ENCODE assay signal across 24 cellular contexts in the genomic region with DNA sequence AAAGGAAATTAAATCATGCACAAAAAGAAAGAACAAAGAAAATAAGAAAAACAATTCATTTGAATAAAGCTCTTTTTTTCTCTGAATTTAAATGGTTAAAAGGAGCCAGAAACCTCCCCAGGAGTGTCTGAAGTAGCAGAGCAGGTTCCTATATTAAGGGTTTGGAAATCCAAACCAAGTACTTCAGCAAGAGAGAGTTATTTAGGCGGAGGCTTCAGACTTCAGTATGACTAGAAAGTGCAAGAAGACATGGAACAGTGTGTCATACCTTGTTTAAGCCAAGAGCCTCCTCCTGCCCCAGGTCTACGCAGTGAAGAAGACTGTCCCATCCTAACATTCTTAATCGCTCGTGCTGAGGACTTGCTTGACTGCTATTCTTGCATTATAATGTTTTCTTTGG. TPM values are rescaled to one million over a fixed set of nuclear protein-coding genes. Genes with fewer than 3 reads are reported as not detected.
DNase-seq lines count a peak whose midpoint lies in the region; ATAC-seq, FAIRE-seq and TF ChIP-seq lines count a peak whose summit lies in the region.
"Had no signal": no experiment of that assay in that cellular context is flagged by ENCODE, and none has a peak within 500 bp of the region (broad histone marks: within the 10 kb centered on the region; RNA-seq: fewer than 3 reads in every experiment).

No MANE protein-coding gene starts in this region.

- no peak overlapping the region for H3K4me2 ChIP-seq in mammary epithelial cell (ENCODE audit: insufficient read depth, low read depth, low read length)

- H3K27me3 ChIP-seq in mammary epithelial cell (ENCODE audit: insufficient read depth, low read length): peaks cover 2% of the 10 kb centered on the region
- H3K27me3 ChIP-seq in bronchial epithelial cell (ENCODE audit: control insufficient read depth, insufficient read depth, low read length): no peaks in the 10 kb centered on the region
- H3K27me3 ChIP-seq in left lung: no peaks in the 10 kb centered on the region
- H3K27me3 ChIP-seq in heart right ventricle: peaks cover 0 to 4% (median 0%) of the 10 kb centered on the region in 7 donors
- H3K27me3 ChIP-seq: BE2C had no signal

- whole genome bisulfite sequencing in mammary epithelial cell (ENCODE audit: low coverage, missing lambda C conversion rate): 74% methylated on average over 4 of the region's 4 CpGs
- 73 to 77% methylated on average over 4 of the region's 4 CpGs for WGBS in heart right ventricle, 2 donors

- ATAC-seq in left lung (peak; percentile 87), heart right ventricle (no peak)
- ATAC-seq: HCT116 had no signal

- no TSS peak for BruUV-seq in mammary epithelial cell (replicated peaks; lab: Mats Ljungman, UMichigan)

- FAIRE-seq in bronchial epithelial cell (lab: Jason Lieb, UNC): peak; percentile 64
- FAIRE-seq: GM12891, HTR-8/SVneo had no signal

- H3K9me3 ChIP-seq in mammary epithelial cell (replicated peaks; ENCODE audit: insufficient read depth, low read length) (no peaks in the 10 kb centered on the region), left lung (no peaks in the 10 kb centered on the region), heart right ventricle (no peaks in the 10 kb centered on the region)
- H3K9me3 ChIP-seq: BE2C had no signal

- CTCF ChIA-PET in mammary epithelial cell (lab: Charles Lee; ENCODE audit: low non-redundant PET): no interaction called here

- dilution Hi-C loops in mammary epithelial cell (cut with HindIII; ENCODE audit: low sequenced_read_pairs): no loop called here

- no peak for TF ChIP-seq CTCF in mammary epithelial cell (conservative IDR thresholded peaks at IDR 0.05 in 1 of 2, IDR thresholded peaks at IDR 0.05 in 1 of 2; ENCODE audit: extremely low read depth in 1 of 2, insufficient read depth in 1 of 2, low read depth in 1 of 2, low read length in 2 of 2)
- no peak for TF ChIP-seq CTCF in bronchial epithelial cell (IDR thresholded peaks at IDR 0.05; ENCODE audit: insufficient read depth, low read length, severe bottlenecking)
- TF ChIP-seq CTCF in left lung (IDR thresholded peaks at IDR 0.05): no peak
- TF ChIP-seq CTCF in heart right ventricle (IDR thresholded peaks at IDR 0.05): no peak

- H3K4me3 ChIP-seq in mammary epithelial cell (replicated peaks in 1 of 3; ENCODE audit: insufficient read depth in 1 of 3, low read depth in 2 of 3, low read length in 3 of 3) (no peak overlapping the region), bronchial epithelial cell (ENCODE audit: low read depth, low read length) (no peak overlapping the region), left lung (no peak overlapping the region), heart right ventricle (no peak overlapping the region)

- H4K20me1 ChIP-seq in mammary epithelial cell (ENCODE audit: insufficient read depth, low read length): no peaks in the 10 kb centered on the region

- H2AFZ ChIP-seq in mammary epithelial cell (ENCODE audit: low read depth, low read length): no peak overlapping the region

- intact Hi-C loops in mammary epithelial cell (cut with micrococcal nuclease): no loop called here
- intact Hi-C loops in left lung (cut with DNase I): no loop called here
- intact Hi-C loops in heart right ventricle (cut with DNase I): no loop called here

- H3K9ac ChIP-seq in mammary epithelial cell (ENCODE audit: insufficient read depth, low read length): no peak overlapping the region

- H3K4me1 ChIP-seq in mammary epithelial cell (ENCODE audit: insufficient read depth, low read length) (no peaks in the 10 kb centered on the region), left lung (no peaks in the 10 kb centered on the region), heart right ventricle (no peaks in the 10 kb centered on the region)
- H3K4me1 ChIP-seq: BE2C had no signal

- H3K79me2 ChIP-seq in mammary epithelial cell (ENCODE audit: insufficient read depth, low read length): no peaks in the 10 kb centered on the region

- in situ Hi-C loops in T47D (cut with HindIII; ENCODE audit: low pct_unique_long_range_greater_than_20kb, low sequenced_read_pairs): no loop called here
- in situ Hi-C loops in mammary epithelial cell (cut with MboI; ENCODE audit: low sequenced_read_pairs in 2 of 2): no loop called here

- no peak overlapping the region for H3K27ac ChIP-seq in mammary epithelial cell (ENCODE audit: insufficient read depth, low read depth, low read length)
- no peak overlapping the region for H3K27ac ChIP-seq in left lung
- H3K27ac ChIP-seq in heart right ventricle: no peak overlapping the region

- peak; percentile 1 to 8 for DNase-seq in T47D (ENCODE audit: low read depth in 1 of 2, low spot score in 1 of 2)
- no peak for DNase-seq in mammary epithelial cell
- no peak for DNase-seq in bronchial epithelial cell (ENCODE audit: low read depth)
- no peak for DNase-seq in left lung
- DNase-seq in heart right ventricle: no peak
- no peak for DNase-seq in dermis blood vessel endothelial cell
- no peak for DNase-seq in NCI-H2029 treated with DMSO at 0.1 percent for 48 hours (lab: John Stamatoyannopoulos, UW)
- DNase-seq: BE2C; C1 segment of cervical spinal cord; CD4-positive, CD25-positive, alpha-beta regulatory T cell; CD8-positive, alpha-beta memory T cell; COR-L47; DMS 273 treated with DMSO at 0.1 percent for 48 hours; DMS53; DND-41; EL; GOT3; H7; HFFc6; IMR-90 had no signal

- no peaks in the 10 kb centered on the region for H3K36me3 ChIP-seq in mammary epithelial cell (ENCODE audit: insufficient read depth, low read length)
- H3K36me3 ChIP-seq in bronchial epithelial cell (ENCODE audit: control insufficient read depth, insufficient read depth, low read length): no peaks in the 10 kb centered on the region
- no peaks in the 10 kb centered on the region for H3K36me3 ChIP-seq in left lung
- no peaks in the 10 kb centered on the region for H3K36me3 ChIP-seq in heart right ventricle
- H3K36me3 ChIP-seq: BE2C had no signal

RNA-seq across cellular contexts. Expression of gene ODAD2, which starts 51.4 kb away (rescaled TPM):
- total RNA-seq in mammary epithelial cell (1 to 10 TPM in 1 of 2 donors, under 1 TPM in 1; 0.31 to 1.5 TPM), bronchial epithelial cell (under 0.01 TPM in 1 of 2 replicates, not detected in the other), left lung (1 to 10 TPM in 1 of 2 donors, under 1 TPM in 1; 0.29 to 2.8 TPM), heart right ventricle (1 to 10 TPM in 4 of 10 donors, under 1 TPM in 3, not detected in 3; 0.41 to 1.7 (median 1.0) TPM), dermis blood vessel endothelial cell (0.85 and 3.8 TPM in 2 replicates)
- polyA plus RNA-seq in mammary epithelial cell (not detected), heart right ventricle (not detected)
- not detected for polyA minus RNA-seq in mammary epithelial cell
- total RNA-seq: CD4-positive, CD25-positive, alpha-beta regulatory T cell; G401 had no signal
- polyA plus RNA-seq: CD4-positive, CD25-positive, alpha-beta regulatory T cell; CD8-positive, alpha-beta memory T cell had no signal

Comparison
In these comparisons a context has a peak if more than half of its experiments do, and no peak if none do; other contexts are left out.
1. DNase-seq: peak in T47D (2 of 2); none in mammary epithelial cell (single experiment), bronchial epithelial cell (single experiment), left lung (0 of 2), heart right ventricle (0 of 2), dermis blood vessel endothelial cell (single experiment) and NCI-H2029 treated with DMSO at 0.1 percent for 48 hours (single experiment).